Comparison of ENCODE assay signal across 12 cellular contexts in genomic region chr3:66441124-66441523, GRCh38. TPM values are rescaled to one million over a fixed set of nuclear protein-coding genes. Genes with fewer than 3 reads are reported as not detected.
DNase-seq lines count a peak whose midpoint lies in the region; ATAC-seq, FAIRE-seq and TF ChIP-seq lines count a peak whose summit lies in the region.
"Had no signal": no experiment of that assay in that cellular context is flagged by ENCODE, and none has a peak within 500 bp of the region (broad histone marks: within the 10 kb centered on the region; RNA-seq: fewer than 3 reads in every experiment).

No MANE protein-coding gene starts in this region.

- H4K20me1 ChIP-seq in DND-41 (ENCODE audit: insufficient read depth, low read length) (no peaks in the 10 kb centered on the region), endothelial cell of umbilical vein (replicated peaks; ENCODE audit: control insufficient read depth, extremely low read depth, insufficient read depth, low read length) (no peaks in the 10 kb centered on the region)

- peak; percentile 95 for FAIRE-seq in endothelial cell of umbilical vein (lab: Jason Lieb, UNC)
- FAIRE-seq: islet of Langerhans had no signal

- peaks cover 3% of the 10 kb centered on the region for H3K27me3 Mint-ChIP-seq in activated naive CD4-positive, alpha-beta T cell treated with anti-CD3 and anti-CD28 coated beads, Interleukin-2, amount 10 ng/mL, durations not matched to agents 7 days and 5 days

- peak overlapping the region; percentile 4; the same call in 1 of the 2 replicates for H3K9ac ChIP-seq in DND-41 (ENCODE audit: low read depth, low read length)
- peak overlapping the region; percentile 45 for H3K9ac ChIP-seq in endothelial cell of umbilical vein (replicated peaks; ENCODE audit: extremely low read depth, insufficient read depth, low read length)
- no peak overlapping the region for H3K9ac ChIP-seq in parathyroid adenoma

- no peak overlapping the region for H3K4me3 Mint-ChIP-seq in activated naive CD4-positive, alpha-beta T cell treated with anti-CD3 and anti-CD28 coated beads, Interleukin-2, amount 10 ng/mL, durations not matched to agents 7 days and 5 days

- peak; percentile 30 for DNase-seq in DND-41
- peak; percentile 54 for DNase-seq in NCI-H82 treated with DMSO at 0.1 percent for 48 hours (lab: John Stamatoyannopoulos, UW; ENCODE audit: unreplicated experiment)
- peak; percentile 59 for DNase-seq in endothelial cell of umbilical vein (ENCODE audit: low read depth, low spot score)
- no peak for DNase-seq in activated naive CD4-positive, alpha-beta T cell treated with anti-CD3 and anti-CD28 coated beads, Interleukin-2, amount 10 ng/mL, durations not matched to agents 7 days and 5 days
- DNase-seq in LoVo (ENCODE audit: low spot score) = no peak
- DNase-seq: GOT3; stimulated activated CD4-positive, alpha-beta T cell treated with anti-CD3 and anti-CD28 coated beads, Interleukin-2, amount 100 ng/mL, for 24 hours; T1000 had no signal

- CTCF ChIA-PET in endothelial cell of umbilical vein (lab: Charles Lee) = interaction anchor here (1.0 kb wide), 3 partner anchors 9 to 33 kb away, joined by 3 to 5 read pairs (median 4); no protein-coding TSS in a partner anchor
- CTCF ChIA-PET in activated naive CD4-positive, alpha-beta T cell treated with anti-CD3 and anti-CD28 coated beads, Interleukin-2, amount 10 ng/mL, durations not matched to agents 7 days and 5 days (lab: Charles Lee) = no interaction called here

- intact Hi-C loops in endothelial cell of umbilical vein (cut with micrococcal nuclease) = loop anchor here (5.0 kb wide), 1 partner anchor 34 kb away; no protein-coding TSS in a partner anchor

- no peaks in the 10 kb centered on the region for H3K9me3 Mint-ChIP-seq in activated naive CD4-positive, alpha-beta T cell treated with anti-CD3 and anti-CD28 coated beads, Interleukin-2, amount 10 ng/mL, durations not matched to agents 7 days and 5 days

- H3K36me3 ChIP-seq in DND-41 (ENCODE audit: insufficient read depth, low read length) = no peaks in the 10 kb centered on the region
- H3K36me3 ChIP-seq in endothelial cell of umbilical vein (ENCODE audit: control insufficient read depth in 2 of 2, extremely low read depth in 1 of 2, insufficient read depth in 2 of 2, low read length in 2 of 2) = no peaks in the 10 kb centered on the region
- no peaks in the 10 kb centered on the region for H3K36me3 ChIP-seq in parathyroid adenoma (ENCODE audit: control insufficient read depth, insufficient read depth, low read length)

- H3K4me2 ChIP-seq in DND-41 (ENCODE audit: insufficient read depth, low read length) (no peak overlapping the region), endothelial cell of umbilical vein (ENCODE audit: insufficient read depth, low read length) (peak overlapping the region; percentile 42), parathyroid adenoma (ENCODE audit: low read length) (no peak overlapping the region)

- peaks cover 17% of the 10 kb centered on the region for H3K4me1 Mint-ChIP-seq in activated naive CD4-positive, alpha-beta T cell treated with anti-CD3 and anti-CD28 coated beads, Interleukin-2, amount 10 ng/mL, durations not matched to agents 7 days and 5 days

- no peak for TF ChIP-seq POLR2A in endothelial cell of umbilical vein (IDR thresholded peaks at IDR 0.05; ENCODE audit: low read depth, low read length)

- no peaks in the 10 kb centered on the region for H3K9me3 ChIP-seq in DND-41 (ENCODE audit: insufficient read depth, low read length, severe bottlenecking)
- H3K9me3 ChIP-seq in endothelial cell of umbilical vein (replicated peaks; ENCODE audit: control insufficient read depth, insufficient read depth, low read length) = no peaks in the 10 kb centered on the region
- no peaks in the 10 kb centered on the region for H3K9me3 ChIP-seq in parathyroid adenoma (ENCODE audit: control insufficient read depth, low read length)

- no peaks in the 10 kb centered on the region for H3K9me1 ChIP-seq in endothelial cell of umbilical vein (replicated peaks; ENCODE audit: control insufficient read depth, extremely low read depth, insufficient read depth, low read length)

- H3K27ac ChIP-seq in DND-41 (ENCODE audit: low read length) (peak overlapping the region; percentile 73), endothelial cell of umbilical vein (ENCODE audit: insufficient read depth, low read depth, low read length) (peak overlapping the region; percentile 79), parathyroid adenoma (peak overlapping the region; percentile 7)

- H3K36me3 Mint-ChIP-seq in activated naive CD4-positive, alpha-beta T cell treated with anti-CD3 and anti-CD28 coated beads, Interleukin-2, amount 10 ng/mL, durations not matched to agents 7 days and 5 days = peaks cover 16% of the 10 kb centered on the region

- H2AFZ ChIP-seq in DND-41 (ENCODE audit: low read depth, low read length) (no peak overlapping the region), endothelial cell of umbilical vein (ENCODE audit: low read depth, low read length) (no peak overlapping the region), parathyroid adenoma (peak overlapping the region; percentile 51)

- H3K4me3 ChIP-seq in DND-41 (ENCODE audit: low read depth in 1 of 2, low read length in 2 of 2) (no peak overlapping the region), endothelial cell of umbilical vein (replicated peaks in 1 of 3; ENCODE audit: insufficient read depth in 1 of 3, low read depth in 1 of 3, low read length in 3 of 3) (no peak overlapping the region), parathyroid adenoma (ENCODE audit: low read depth, low read length) (no peak overlapping the region)

- H3K79me2 ChIP-seq in DND-41 (ENCODE audit: insufficient read depth, low read length) (no peaks in the 10 kb centered on the region), endothelial cell of umbilical vein (ENCODE audit: control insufficient read depth, insufficient read depth, low read length) (no peaks in the 10 kb centered on the region), parathyroid adenoma (no peaks in the 10 kb centered on the region)

- H3K4me1 ChIP-seq in DND-41 (ENCODE audit: insufficient read depth, low read length) (peaks cover 36% of the 10 kb centered on the region), endothelial cell of umbilical vein (ENCODE audit: control insufficient read depth, extremely low read depth, insufficient read depth, low read length) (peaks cover 34% of the 10 kb centered on the region), parathyroid adenoma (peaks cover 9% of the 10 kb centered on the region)

- ATAC-seq in DND-41 (ENCODE audit: insufficient read depth, low read depth) (peak; percentile 73), GM19467 (IDR thresholded peaks at IDR 0.05; ENCODE audit: unreplicated experiment) (no peak), GM21390 (IDR thresholded peaks at IDR 0.05; ENCODE audit: unreplicated experiment) (no peak)

- no peak overlapping the region for H3K27ac Mint-ChIP-seq in activated naive CD4-positive, alpha-beta T cell treated with anti-CD3 and anti-CD28 coated beads, Interleukin-2, amount 10 ng/mL, durations not matched to agents 7 days and 5 days

- no TSS peak for BruUV-seq in endothelial cell of umbilical vein (replicated peaks; lab: Mats Ljungman, UMichigan)

- H3K27me3 ChIP-seq in DND-41 (ENCODE audit: insufficient read depth, low read length, poor library complexity) (no peaks in the 10 kb centered on the region), endothelial cell of umbilical vein (ENCODE audit: control insufficient read depth in 2 of 2, insufficient read depth in 2 of 2, low read length in 2 of 2) (no peaks in the 10 kb centered on the region), parathyroid adenoma (ENCODE audit: control insufficient read depth, insufficient read depth, low read length) (no peaks in the 10 kb centered on the region)

- TF ChIP-seq CTCF in DND-41 (IDR thresholded peaks at IDR 0.05; ENCODE audit: borderline replicate concordance, extremely low read depth, low read length, poor library complexity, severe bottlenecking) (no peak), endothelial cell of umbilical vein (IDR thresholded peaks at IDR 0.05; ENCODE audit: extremely low read depth in 1 of 2, insufficient read depth in 1 of 2, low read depth in 1 of 2, low read length in 2 of 2) (no peak), parathyroid adenoma (IDR thresholded peaks at IDR 0.05) (no peak)

- dilution Hi-C loops in endothelial cell of umbilical vein (cut with MboI; ENCODE audit: extremely low pct_ligation_motif_present, low sequenced_read_pairs) = no loop called here

- POLR2A ChIA-PET in endothelial cell of umbilical vein (lab: Charles Lee) = interaction anchor here (0.5 kb wide), 1 partner anchor 30 kb away, joined by 6 read pairs; no protein-coding TSS in a partner anchor

TF ChIP-seq in endothelial cell of umbilical vein, 7 proteins besides CTCF, POLR2A, EP300 and RAD21:
- TF ChIP-seq FOS (IDR thresholded peaks at IDR 0.05; ENCODE audit: borderline replicate concordance, insufficient read depth, low read length) (no peak), JUN (IDR thresholded peaks at IDR 0.05; ENCODE audit: borderline replicate concordance, insufficient read depth, insufficient read length, low read depth) (peak; percentile 43), POLR2AphosphoS5 (IDR thresholded peaks at IDR 0.05; ENCODE audit: insufficient read depth, low read depth, low read length) (peak; percentile 45), GATA2 (IDR thresholded peaks at IDR 0.05; ENCODE audit: insufficient read depth, insufficient read length, low read depth, low read length) (peak; percentile 38)

RNA-seq across cellular contexts. Expression of gene LRIG1, which starts 59.7 kb away (rescaled TPM):
- 42.0 and 52.2 TPM in 2 replicates for total RNA-seq in endothelial cell of umbilical vein
- polyA plus RNA-seq in endothelial cell of umbilical vein = 42.9 and 50.3 TPM in 2 replicates
- 39.7 and 42.1 TPM in 2 replicates for polyA plus RNA-seq in endothelial cell of umbilical vein (2011; cell fraction: cytosol; rRNA removed)
- 95.9 and 117 TPM in 2 replicates for polyA plus RNA-seq in endothelial cell of umbilical vein (2011; cell fraction: nucleus; rRNA removed)
- polyA plus RNA-seq in endothelial cell of umbilical vein (2012) = 27.0 and 38.8 TPM in 2 replicates
- 133 and 193 TPM in 2 replicates for polyA minus RNA-seq in endothelial cell of umbilical vein
- polyA minus RNA-seq in endothelial cell of umbilical vein (2011; cell fraction: cytosol; rRNA and poly(A)+ RNA removed) = 1.8 TPM
- 67.0 and 113 TPM in 2 replicates for polyA minus RNA-seq in endothelial cell of umbilical vein (2011; cell fraction: nucleus; rRNA and poly(A)+ RNA removed)

Comparison
In these comparisons a context has a peak if more than half of its experiments do, and no peak if none do; other contexts are left out.
1. DNase-seq: peak in DND-41 (single experiment), NCI-H82 treated with DMSO at 0.1 percent for 48 hours (single experiment) and endothelial cell of umbilical vein (single experiment); none in activated naive CD4-positive, alpha-beta T cell treated with anti-CD3 and anti-CD28 coated beads, Interleukin-2, amount 10 ng/mL, durations not matched to agents 7 days and 5 days (single experiment) and LoVo (single experiment).
2. H3K27ac ChIP-seq: peak in every context shown above with its lines; median percentile 79 in endothelial cell of umbilical vein; 73 in DND-41; 7 in parathyroid adenoma.